ENCODE assay signal across 12 cellular contexts in genomic region chr16:56192644-56192960, GRCh38. TPM values are rescaled to one million over a fixed set of nuclear protein-coding genes. Genes with fewer than 3 reads are reported as not detected.
DNase-seq lines count a peak whose midpoint lies in the region; ATAC-seq and TF ChIP-seq lines count a peak whose summit lies in the region.
"Had no signal": no experiment of that assay in that cellular context is flagged by ENCODE, and none has a peak within 500 bp of the region (broad histone marks: within the 10 kb centered on the region; RNA-seq: fewer than 3 reads in every experiment).

No MANE protein-coding gene starts in this region.

- H3K27me3 ChIP-seq in transverse colon = peaks cover 78% of the 10 kb centered on the region

- H3K4me1 Mint-ChIP-seq in activated naive CD4-positive, alpha-beta T cell treated with anti-CD3 and anti-CD28 coated beads, Interleukin-2, amount 50 U/mL, for 24 hours = peaks cover 25% of the 10 kb centered on the region
- H3K4me1 Mint-ChIP-seq in activated CD8-positive, alpha-beta T cell treated with anti-CD3 and anti-CD28 coated beads for 36 hours (ENCODE audit: low read depth) = peaks cover 38% of the 10 kb centered on the region

- in situ Hi-C loops in transverse colon (cut with MboI; ENCODE audit: low pct_ligation_motif_present in 1 of 4, low pct_unique_long_range_greater_than_20kb in 1 of 4, low sequenced_read_pairs in 3 of 4) = no loop called here

- peak overlapping the region; percentile 48 to 83 (median 64) for H3K4me3 ChIP-seq in transverse colon
- H3K4me3 ChIP-seq: GM12878 had no signal

- no peak for TF ChIP-seq EP300 in transverse colon (IDR thresholded peaks at IDR 0.05; ENCODE audit: low read depth)

- H3K27ac ChIP-seq in transverse colon = peak overlapping the region in 3 of 4 donors; percentile 82 to 91 (median 90)

- no peak for TF ChIP-seq POLR2A in transverse colon (IDR thresholded peaks at IDR 0.05)

- H3K36me3 Mint-ChIP-seq in activated naive CD4-positive, alpha-beta T cell treated with anti-CD3 and anti-CD28 coated beads, Interleukin-2, amount 50 U/mL, for 24 hours = no peaks in the 10 kb centered on the region
- H3K36me3 Mint-ChIP-seq in activated CD8-positive, alpha-beta T cell treated with anti-CD3 and anti-CD28 coated beads for 36 hours (ENCODE audit: low read depth) = no peaks in the 10 kb centered on the region

- H3K27me3 Mint-ChIP-seq in activated naive CD4-positive, alpha-beta T cell treated with anti-CD3 and anti-CD28 coated beads, Interleukin-2, amount 50 U/mL, for 24 hours = peaks cover 40% of the 10 kb centered on the region
- H3K27me3 Mint-ChIP-seq in activated CD8-positive, alpha-beta T cell treated with anti-CD3 and anti-CD28 coated beads for 36 hours = peaks cover 71% of the 10 kb centered on the region

- no peak for ATAC-seq in activated CD8-positive, alpha-beta T cell treated with anti-CD3 and anti-CD28 coated beads for 36 hours
- ATAC-seq: GM12878 had no signal

- no peak for TF ChIP-seq CTCF in activated CD8-positive, alpha-beta T cell treated with anti-CD3 and anti-CD28 coated beads for 36 hours (IDR thresholded peaks at IDR 0.05)
- no peak for TF ChIP-seq CTCF in transverse colon (IDR thresholded peaks at IDR 0.05)

- intact Hi-C loops in activated CD8-positive, alpha-beta T cell treated with anti-CD3 and anti-CD28 coated beads for 36 hours (cut with micrococcal nuclease) = loop anchor here (10.0 kb wide), 2 partner anchors 148 to 438 kb away; no protein-coding TSS in a partner anchor
- intact Hi-C loops in transverse colon (cut with DNase I; ENCODE audit: low total_unique reads) = loop anchor here (5.0 kb wide), 1 partner anchor 75 kb away; no protein-coding TSS in a partner anchor

- H3K27ac Mint-ChIP-seq in activated naive CD4-positive, alpha-beta T cell treated with anti-CD3 and anti-CD28 coated beads, Interleukin-2, amount 50 U/mL, for 24 hours = no peak overlapping the region
- H3K27ac Mint-ChIP-seq in activated CD8-positive, alpha-beta T cell treated with anti-CD3 and anti-CD28 coated beads for 36 hours = no peak overlapping the region
- H3K27ac Mint-ChIP-seq: activated naive CD4-positive, alpha-beta T cell treated with anti-CD3 and anti-CD28 coated beads for 36 hours had no signal

- H3K9me3 Mint-ChIP-seq in activated naive CD4-positive, alpha-beta T cell treated with anti-CD3 and anti-CD28 coated beads, Interleukin-2, amount 50 U/mL, for 24 hours = no peaks in the 10 kb centered on the region
- H3K9me3 Mint-ChIP-seq in activated CD8-positive, alpha-beta T cell treated with anti-CD3 and anti-CD28 coated beads for 36 hours = no peaks in the 10 kb centered on the region
- H3K9me3 Mint-ChIP-seq: activated naive CD4-positive, alpha-beta T cell treated with anti-CD3 and anti-CD28 coated beads for 36 hours had no signal

- WGBS in transverse colon (ENCODE audit: low coverage in 1 of 2), 2 donors = 0 to 27% methylated on average over 2 to 5 of the region's 5 CpGs

- CTCF ChIA-PET in activated CD8-positive, alpha-beta T cell treated with anti-CD3 and anti-CD28 coated beads for 36 hours (lab: Charles Lee) = no interaction called here

- no peak for DNase-seq in activated naive CD4-positive, alpha-beta T cell (lab: John Stamatoyannopoulos, UW)
- no peak for DNase-seq in activated CD8-positive, alpha-beta T cell treated with anti-CD3 and anti-CD28 coated beads for 36 hours
- DNase-seq in medulla oblongata (ENCODE audit: extremely low spot score) (peak; percentile 63), transverse colon (no peak), NCI-H2081 (lab: John Stamatoyannopoulos, UW) (no peak), H4 (ENCODE audit: low spot score) (no peak), SW480 (ENCODE audit: low spot score) (no peak)
- DNase-seq: activated naive CD4-positive, alpha-beta T cell treated with anti-CD3 and anti-CD28 coated beads for 36 hours; IMR-90; T1000 had no signal

- peak overlapping the region; percentile 63 for H3K4me3 Mint-ChIP-seq in activated naive CD4-positive, alpha-beta T cell treated with anti-CD3 and anti-CD28 coated beads, Interleukin-2, amount 50 U/mL, for 24 hours
- H3K4me3 Mint-ChIP-seq in activated CD8-positive, alpha-beta T cell treated with anti-CD3 and anti-CD28 coated beads for 36 hours = peak overlapping the region; percentile 46

- no peaks in the 10 kb centered on the region for H3K9me3 ChIP-seq in transverse colon

- H3K36me3 ChIP-seq in transverse colon = no peaks in the 10 kb centered on the region

- peaks cover 0 to 36% (median 12%) of the 10 kb centered on the region in 4 donors for H3K4me1 ChIP-seq in transverse colon

- POLR2A ChIA-PET in activated CD8-positive, alpha-beta T cell treated with anti-CD3 and anti-CD28 coated beads for 36 hours (lab: Charles Lee) = no interaction called here

RNA-seq across cellular contexts. Expression of gene GNAO1, which starts 1.3 kb away (rescaled TPM):
- 1 to 10 TPM; 2.3 to 2.4 TPM for total RNA-seq in activated CD8-positive, alpha-beta T cell treated with anti-CD3 and anti-CD28 coated beads for 36 hours
- total RNA-seq in transverse colon = 10 to 100 TPM in 3 of 4 donors, 1 to 10 TPM in 1; 7.3 to 25.4 (median 11.3) TPM
- 0.68 and 1.1 TPM in 2 replicates for total RNA-seq in H4 (2014; rRNA removed; shearing (Covaris generic))
